Comparison of ENCODE assay signal across 21 cellular contexts in genomic region chr15:36785396-36785795, GRCh38.
"Had no signal": no experiment of that assay in that cellular context is flagged by ENCODE, and none has a peak within 500 bp of the region (broad histone marks: within the 10 kb centered on the region; RNA-seq: fewer than 3 reads in every experiment).

No MANE protein-coding gene starts in this region.

- H3K27me3 ChIP-seq: brain microvascular endothelial cell had no signal

- DNase-seq: activated CD4-positive, alpha-beta memory T cell treated with anti-CD3 and anti-CD28 coated beads, Interleukin-2, amount 10 ng/mL, durations not matched to agents 7 days and 5 days; activated CD4-positive, alpha-beta T cell treated with anti-CD3 and anti-CD28 coated beads, Interleukin-2, amount 10 ng/mL, durations not matched to agents 7 days and 5 days; activated CD4-positive, CD25-positive, alpha-beta regulatory T cell; activated gamma-delta T cell treated with Interleukin-2 at 50 U/mL for 16 hours; activated naive CD4-positive, alpha-beta T cell treated with anti-CD3 and anti-CD28 coated beads, Interleukin-2, amount 10 ng/mL, durations not matched to agents 7 days and 5 days; activated naive CD8-positive, alpha-beta T cell treated with anti-CD3 and anti-CD28 coated beads for 36 hours; activated T-cell treated with anti-CD3 and anti-CD28 coated beads for 4 hours; activated T-cell treated with anti-CD3 and anti-CD28 coated beads, Interleukin-2, amount 50 U/mL, for 48 hours; brain microvascular endothelial cell; Kasumi-1; NCI-H1048; NCI-H187 treated with DMSO at 0.1 percent for 48 hours; NCI-H2081 treated with DMSO at 0.1 percent for 48 hours; NCI-H446; NCI-H524; PC-9; SIG-M5; T-helper 2 cell; T1000 had no signal

- H3K4me3 ChIP-seq: K562, PC-9 had no signal

- H3K27ac ChIP-seq: brain microvascular endothelial cell, PC-9 had no signal

- H2AFZ ChIP-seq: PC-9 had no signal

- H3K36me3 ChIP-seq: brain microvascular endothelial cell had no signal

- H3K4me2 ChIP-seq: PC-9 had no signal

- ATAC-seq: activated T-helper 17 cell treated with anti-CD3 and anti-CD28 coated beads, Interleukin-2, amount 50 U/mL, for 72 hours; K562 had no signal
